Comparison of ENCODE assay signal across 8 cellular contexts in the genomic region with DNA sequence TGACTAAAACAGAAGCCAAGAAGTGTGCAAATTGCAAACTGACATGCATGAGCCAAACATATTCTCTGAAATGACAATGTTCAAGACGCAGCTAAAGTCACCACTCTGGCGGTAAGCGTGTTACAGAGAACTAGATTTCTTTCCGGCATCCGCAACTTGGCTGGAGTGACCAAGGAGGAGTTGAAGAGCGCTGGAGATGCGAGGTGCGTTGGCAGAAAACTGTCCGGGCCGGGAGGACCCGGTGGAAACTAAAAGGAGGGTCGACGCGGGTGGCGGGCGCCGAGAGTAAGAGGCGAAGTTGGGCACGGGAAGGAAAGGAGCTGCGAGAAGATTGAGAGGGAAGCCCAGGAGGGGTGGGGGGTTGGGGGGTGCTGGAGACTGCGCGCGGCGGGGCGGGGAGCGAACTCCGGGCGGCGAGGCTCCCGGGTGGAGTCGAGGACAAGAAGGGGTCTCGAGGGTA. TPM values are rescaled to one million over a fixed set of nuclear protein-coding genes. Genes with fewer than 3 reads are reported as not detected.
DNase-seq lines count a peak whose midpoint lies in the region; ATAC-seq and TF ChIP-seq lines count a peak whose summit lies in the region.

No MANE protein-coding gene starts in this region.

- no peak for TF ChIP-seq EP300 in transverse colon (IDR thresholded peaks at IDR 0.05; ENCODE audit: low read depth)

- ATAC-seq in HG03135 (IDR thresholded peaks at IDR 0.05; ENCODE audit: unreplicated experiment) (peak; percentile 8), T-helper 17 cell (peak; percentile 16), memory B cell (ENCODE audit: low read depth) (peak; percentile 5), GM18520 (IDR thresholded peaks at IDR 0.05; ENCODE audit: unreplicated experiment) (no peak)

- peaks cover 3 to 56% (median 32%) of the 10 kb centered on the region in 4 donors for H3K4me1 ChIP-seq in transverse colon

- peak overlapping the region; percentile 75 to 89 (median 83) for H3K4me3 ChIP-seq in transverse colon

- no peaks in the 10 kb centered on the region for H3K9me3 Mint-ChIP-seq in chondrocyte (ENCODE audit: low read depth)
- no peaks in the 10 kb centered on the region for H3K9me3 Mint-ChIP-seq in memory B cell

- peak overlapping the region; percentile 83 to 95 (median 88) for H3K27ac ChIP-seq in transverse colon

- H3K27me3 Mint-ChIP-seq in T-helper 17 cell, result no peaks in the 10 kb centered on the region
- H3K27me3 Mint-ChIP-seq in chondrocyte (ENCODE audit: low read depth), result no peaks in the 10 kb centered on the region
- no peaks in the 10 kb centered on the region for H3K27me3 Mint-ChIP-seq in memory B cell

- no peak for TF ChIP-seq CTCF in chondrocyte (IDR thresholded peaks at IDR 0.05)
- TF ChIP-seq CTCF in transverse colon (IDR thresholded peaks at IDR 0.05), result no peak

- H3K9me3 ChIP-seq in T-helper 17 cell (ENCODE audit: control insufficient read depth, low read length, poor library complexity, severe bottlenecking), result no peaks in the 10 kb centered on the region
- H3K9me3 ChIP-seq in transverse colon, result no peaks in the 10 kb centered on the region

- H3K36me3 ChIP-seq in transverse colon, result no peaks in the 10 kb centered on the region

- in situ Hi-C loops in transverse colon (cut with MboI; ENCODE audit: low pct_ligation_motif_present in 1 of 4, low pct_unique_long_range_greater_than_20kb in 1 of 4, low sequenced_read_pairs in 3 of 4), result no loop called here

- H3K27ac Mint-ChIP-seq in T-helper 17 cell, result peak overlapping the region; percentile 99
- peak overlapping the region; percentile 94 for H3K27ac Mint-ChIP-seq in chondrocyte (ENCODE audit: unreplicated experiment)
- H3K27ac Mint-ChIP-seq in memory B cell, result peak overlapping the region; percentile 100

- H3K36me3 Mint-ChIP-seq in T-helper 17 cell (ENCODE audit: low read depth), result peaks cover 5% of the 10 kb centered on the region
- peaks cover 2% of the 10 kb centered on the region for H3K36me3 Mint-ChIP-seq in chondrocyte (ENCODE audit: low read depth)
- H3K36me3 Mint-ChIP-seq in memory B cell, result peaks cover 18% of the 10 kb centered on the region

- H3K27me3 ChIP-seq in transverse colon, result no peaks in the 10 kb centered on the region

- DNase-seq in NOMO-1 (lab: John Stamatoyannopoulos, UW; ENCODE audit: unreplicated experiment in 2 of 2) (peak; percentile 33 to 51), NOMO-1 treated with dmso at 0.1 percent for 144 hours (lab: John Stamatoyannopoulos, UW; ENCODE audit: unreplicated experiment) (no peak), T-helper 17 cell (no peak), chondrocyte (ENCODE audit: low spot score) (no peak), memory B cell (ENCODE audit: low spot score in 2 of 2) (no peak), transverse colon (peak; percentile 27)

- WGBS in transverse colon (ENCODE audit: low coverage in 1 of 2), 2 donors, result 0 to 2% methylated on average over 11 to 27 of the region's 32 CpGs

- H3K4me3 Mint-ChIP-seq in T-helper 17 cell (peak overlapping the region; percentile 100), chondrocyte (ENCODE audit: unreplicated experiment) (peak overlapping the region; percentile 98), memory B cell (peak overlapping the region; percentile 100)

- TF ChIP-seq POLR2A in transverse colon (IDR thresholded peaks at IDR 0.05), result no peak

- H3K4me1 Mint-ChIP-seq in T-helper 17 cell, result peaks cover 43% of the 10 kb centered on the region
- peaks cover 21% of the 10 kb centered on the region for H3K4me1 Mint-ChIP-seq in chondrocyte (ENCODE audit: low read depth)
- H3K4me1 Mint-ChIP-seq in memory B cell, result peaks cover 54% of the 10 kb centered on the region

- intact Hi-C loops in transverse colon (cut with DNase I; ENCODE audit: low total_unique reads), result no loop called here

RNA-seq across cellular contexts. Expression of a gene that starts 0.8 kb away (rescaled TPM):
- total RNA-seq in T-helper 17 cell, result 10 to 100 TPM; 56.5 to 59.0 TPM
- total RNA-seq in chondrocyte, result 30.3 to 33.5 TPM (median 31.1 TPM) in 3 replicates
- 100 to 1,000 TPM in 2 of 4 donors, 10 to 100 TPM in 2; 51.3 to 128 (median 98.3) TPM for total RNA-seq in transverse colon

RNA-seq across cellular contexts. Expression of a gene that starts 52.0 kb away (rescaled TPM):
- total RNA-seq in T-helper 17 cell, result 10 to 100 TPM; 11.0 to 12.5 TPM
- total RNA-seq in chondrocyte, result 18.4 to 23.1 TPM (median 19.7 TPM) in 3 replicates
- total RNA-seq in transverse colon, result 10 to 100 TPM in 2 of 4 donors, 1 to 10 TPM in 2; 1.8 to 46.8 (median 16.4) TPM

Comparison
In these comparisons a context has a peak if more than half of its experiments do, and no peak if none do; other contexts are left out.
1. DNase-seq: peak in NOMO-1 (2 of 2) and transverse colon (single experiment); none in NOMO-1 treated with dmso at 0.1 percent for 144 hours (single experiment), T-helper 17 cell (0 of 3), chondrocyte (single experiment) and memory B cell (0 of 2).
2. Peak in every context shown above with its lines, with median percentiles within 50 percentile points of each other: H3K27ac Mint-ChIP-seq and H3K4me3 Mint-ChIP-seq.